Comparison of ENCODE assay signal across 8 cellular contexts in genomic region chr16:17397499-17397891, GRCh38.
DNase-seq lines count a peak whose midpoint lies in the region; ATAC-seq and TF ChIP-seq lines count a peak whose summit lies in the region.

No MANE protein-coding gene starts in this region.

- H3K9ac ChIP-seq in GM23248 (no peak overlapping the region), fibroblast of lung (ENCODE audit: insufficient read depth, low read length) (no peak overlapping the region)

- peaks cover 5% of the 10 kb centered on the region; the same call in 1 of the 2 replicates for H3K4me1 ChIP-seq in GM23248 (ENCODE audit: insufficient read depth)
- peaks cover 11% of the 10 kb centered on the region for H3K4me1 ChIP-seq in OCI-LY7 (ENCODE audit: insufficient read depth, low read length, poor library complexity, severe bottlenecking)
- peaks cover 6% of the 10 kb centered on the region for H3K4me1 ChIP-seq in fibroblast of lung (ENCODE audit: control insufficient read depth, extremely low read depth, insufficient read depth, low read length)
- peaks cover 0 to 60% (median 46%) of the 10 kb centered on the region in 4 donors for H3K4me1 ChIP-seq in sigmoid colon
- peaks cover 14% of the 10 kb centered on the region for H3K4me1 ChIP-seq in suprapubic skin

- TF ChIP-seq CTCF in OCI-LY7 (conservative IDR thresholded peaks at IDR 0.05; ENCODE audit: low read length) (no peak), fibroblast of lung (conservative IDR thresholded peaks at IDR 0.05 in 1 of 2, IDR thresholded peaks at IDR 0.05 in 1 of 2; ENCODE audit: low read depth in 1 of 2, low read length in 2 of 2) (no peak), sigmoid colon (IDR thresholded peaks at IDR 0.05) (no peak), suprapubic skin (IDR thresholded peaks at IDR 0.05) (no peak)

- H3K79me2 ChIP-seq in GM23248 (ENCODE audit: insufficient read depth) (peaks cover 96% of the 10 kb centered on the region), OCI-LY7 (ENCODE audit: insufficient read depth, low read depth, low read length) (no peaks in the 10 kb centered on the region), fibroblast of lung (ENCODE audit: control insufficient read depth, insufficient read depth, low read length) (no peaks in the 10 kb centered on the region)

- CTCF ChIA-PET in OCI-LY7 (lab: Charles Lee; ENCODE audit: unreplicated experiment) = no interaction called here

- H4K20me1 ChIP-seq in GM23248 (ENCODE audit: insufficient read depth) (no peaks in the 10 kb centered on the region), OCI-LY7 (ENCODE audit: insufficient read depth, low read length) (no peaks in the 10 kb centered on the region; the same call in 1 of the 2 replicates), fibroblast of lung (ENCODE audit: control insufficient read depth, extremely low read depth, insufficient read depth, low read length) (no peaks in the 10 kb centered on the region)

- H3K9me2 ChIP-seq in GM23248 (ENCODE audit: insufficient read depth) (no peaks in the 10 kb centered on the region), OCI-LY7 (ENCODE audit: insufficient read depth, low read length) (no peaks in the 10 kb centered on the region)

- DNase-seq in GM23248 (peak; percentile 64), OCI-LY7 (ENCODE audit: low spot score) (no peak), fibroblast of lung (ENCODE audit: low read depth in 2 of 2) (peak; percentile 58 to 86), sigmoid colon (no peak), suprapubic skin (ENCODE audit: low spot score in 2 of 2) (no peak)

- no peak for TF ChIP-seq POLR2A in sigmoid colon (IDR thresholded peaks at IDR 0.05)
- no peak for TF ChIP-seq POLR2A in suprapubic skin (IDR thresholded peaks at IDR 0.05)

- H3K4me3 ChIP-seq in GM23248 (no peak overlapping the region), OCI-LY7 (ENCODE audit: low read depth, low read length, poor library complexity, severe bottlenecking) (no peak overlapping the region), fibroblast of lung (replicated peaks in 1 of 4; ENCODE audit: control extremely low read depth in 1 of 4, insufficient read depth in 1 of 4, low read depth in 3 of 4, low read length in 4 of 4) (no peak overlapping the region), sigmoid colon (no peak overlapping the region), suprapubic skin (no peak overlapping the region)

- H3F3A ChIP-seq in GM23248 (ENCODE audit: insufficient read depth) = peaks cover 8% of the 10 kb centered on the region; the same call in 1 of the 2 replicates

- H3K36me3 ChIP-seq in GM23248 (ENCODE audit: low read depth) (no peaks in the 10 kb centered on the region), OCI-LY7 (ENCODE audit: insufficient read depth, low read length) (peaks cover 7% of the 10 kb centered on the region), fibroblast of lung (ENCODE audit: control insufficient read depth, insufficient read depth, low read length) (peaks cover 1% of the 10 kb centered on the region), sigmoid colon (no peaks in the 10 kb centered on the region), suprapubic skin (no peaks in the 10 kb centered on the region)

- ATAC-seq in HG02798 (IDR thresholded peaks at IDR 0.05; ENCODE audit: poor library complexity, unreplicated experiment) = no peak
- no peak for ATAC-seq in GM18861 (IDR thresholded peaks at IDR 0.05; ENCODE audit: unreplicated experiment)
- no peak for ATAC-seq in HG02840 (IDR thresholded peaks at IDR 0.05; ENCODE audit: low FRiP score, unreplicated experiment)

- in situ Hi-C loops in GM23248 (cut with MboI) = no loop called here

- H3K9me3 ChIP-seq in GM23248 (ENCODE audit: low read depth) (no peaks in the 10 kb centered on the region), OCI-LY7 (ENCODE audit: low read length) (no peaks in the 10 kb centered on the region), fibroblast of lung (ENCODE audit: control insufficient read depth, insufficient read depth, low read depth, low read length) (no peaks in the 10 kb centered on the region), sigmoid colon (no peaks in the 10 kb centered on the region), suprapubic skin (no peaks in the 10 kb centered on the region)

- no TSS peak for BruUV-seq in OCI-LY7 (replicated peaks; lab: Mats Ljungman, UMichigan)

- no peak for TF ChIP-seq EP300 in sigmoid colon (IDR thresholded peaks at IDR 0.05)
- TF ChIP-seq EP300 in suprapubic skin (IDR thresholded peaks at IDR 0.05) = no peak

- H3K27me3 ChIP-seq in GM23248 (replicated peaks; ENCODE audit: insufficient read depth) = no peaks in the 10 kb centered on the region
- H3K27me3 ChIP-seq in fibroblast of lung (ENCODE audit: control insufficient read depth, insufficient read depth, low read length) = no peaks in the 10 kb centered on the region
- no peaks in the 10 kb centered on the region for H3K27me3 ChIP-seq in sigmoid colon
- no peaks in the 10 kb centered on the region for H3K27me3 ChIP-seq in suprapubic skin

- H3K27ac ChIP-seq in GM23248 = no peak overlapping the region
- no peak overlapping the region for H3K27ac ChIP-seq in OCI-LY7 (ENCODE audit: low read depth, low read length, poor library complexity, severe bottlenecking)
- H3K27ac ChIP-seq in fibroblast of lung (ENCODE audit: insufficient read depth, low read length) = no peak overlapping the region
- H3K27ac ChIP-seq in sigmoid colon = peak overlapping the region; percentile 65 to 97 (median 82)
- no peak overlapping the region for H3K27ac ChIP-seq in suprapubic skin

- H2AFZ ChIP-seq in GM23248 (no peak overlapping the region), OCI-LY7 (ENCODE audit: low read length) (no peak overlapping the region), fibroblast of lung (ENCODE audit: low read length) (no peak overlapping the region)

- POLR2A ChIA-PET in OCI-LY7 (lab: Charles Lee) = interaction anchor here (0.6 kb wide), 1 partner anchor 119 kb away, joined by 3 read pairs; no protein-coding TSS in a partner anchor

- H3K4me2 ChIP-seq in GM23248 (ENCODE audit: unreplicated experiment) (no peak overlapping the region), OCI-LY7 (ENCODE audit: low read length) (peak overlapping the region; percentile 49; the same call in 1 of the 2 replicates), fibroblast of lung (ENCODE audit: extremely low read depth, insufficient read depth, low read length) (no peak overlapping the region)

- intact Hi-C loops in OCI-LY7 (cut with micrococcal nuclease; ENCODE audit: unreplicated experiment) = no loop called here
- intact Hi-C loops in sigmoid colon (cut with DNase I) = no loop called here

- 51% methylated on average over 4 of the region's 4 CpGs for WGBS in GM23248 (ENCODE audit: low coverage in 1 of 2, low lambda C conversion rate in 2 of 2, missing lambda C conversion rate in 2 of 2), 2 experiments
- WGBS in sigmoid colon, 2 donors = 11 to 59% methylated on average over 4 of the region's 4 CpGs
- 71% methylated on average over 4 of the region's 4 CpGs for WGBS in suprapubic skin

Comparison
In these comparisons a context has a peak if more than half of its experiments do, and no peak if none do; other contexts are left out.
1. DNase-seq: peak in GM23248 (single experiment) and fibroblast of lung (2 of 2); none in OCI-LY7 (single experiment), sigmoid colon (single experiment) and suprapubic skin (0 of 2).
2. H3K27ac ChIP-seq: peak in sigmoid colon (4 of 4); none in GM23248 (single experiment), OCI-LY7 (single experiment), fibroblast of lung (single experiment) and suprapubic skin (single experiment).